In the genomic region with DNA sequence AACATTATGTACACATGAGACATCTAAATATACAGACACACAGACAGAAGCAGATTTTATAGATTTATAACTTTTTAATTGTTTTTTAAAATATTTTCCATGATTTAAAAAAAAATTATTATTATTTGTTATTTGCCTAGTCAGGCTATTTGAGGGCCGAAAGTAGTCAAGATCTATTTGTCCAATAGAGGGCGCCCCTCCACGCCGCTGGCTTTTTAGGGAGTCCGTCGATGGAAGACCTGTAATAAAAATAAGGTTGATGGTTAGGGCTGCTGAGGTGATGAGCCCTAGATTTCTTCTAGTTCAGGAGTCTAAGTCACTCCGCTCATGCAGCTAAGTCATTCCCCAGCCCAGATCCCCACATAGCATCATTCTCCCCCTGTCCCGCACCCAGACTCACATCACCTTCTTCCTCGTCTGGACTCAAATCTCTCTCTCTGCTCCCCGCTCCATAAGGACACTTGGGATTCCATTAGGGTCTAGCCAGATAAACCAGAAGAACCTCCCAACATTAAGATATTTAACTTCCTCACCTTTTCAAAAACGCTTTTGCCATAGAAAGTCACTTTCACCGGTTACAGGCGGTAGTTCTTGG, we compare ENCODE assay signal across 7 cellular contexts. TPM values are rescaled to one million over a fixed set of nuclear protein-coding genes. Genes with fewer than 3 reads are reported as not detected.
A peak's percentile ranks its signal among the peaks of the same experiment; 100 is the strongest.
DNase-seq lines count a peak whose midpoint lies in the region; ATAC-seq and TF ChIP-seq lines count a peak whose summit lies in the region.

No MANE protein-coding gene starts in this region.

- no peaks in the 10 kb centered on the region for H3K79me2 ChIP-seq in parathyroid adenoma

- intact Hi-C loops in esophagus muscularis mucosa (cut with DNase I) = no loop called here

- TF ChIP-seq POLR2A in esophagus muscularis mucosa (IDR thresholded peaks at IDR 0.05; ENCODE audit: low read depth) = no peak

- H3K9ac ChIP-seq in parathyroid adenoma = no peak overlapping the region

- peak; percentile 62 for TF ChIP-seq CTCF in GM12873 (IDR thresholded peaks at IDR 0.05; ENCODE audit: insufficient read depth, low read depth, low read length, missing control alignments)
- TF ChIP-seq CTCF in esophagus muscularis mucosa (IDR thresholded peaks at IDR 0.05) = peak; percentile 35 to 51 (median 40)
- peak; percentile 43 for TF ChIP-seq CTCF in parathyroid adenoma (IDR thresholded peaks at IDR 0.05)

- H3K4me3 ChIP-seq in esophagus muscularis mucosa (no peak overlapping the region), parathyroid adenoma (ENCODE audit: low read depth, low read length) (no peak overlapping the region)

- H3K36me3 Mint-ChIP-seq in activated CD8-positive, alpha-beta memory T cell treated with anti-CD3 and anti-CD28 coated beads, Interleukin-2, amount 10 ng/mL, durations not matched to agents 7 days and 5 days = no peaks in the 10 kb centered on the region

- 46% methylated on average over 13 of the region's 13 CpGs for WGBS in esophagus muscularis mucosa

- no peak overlapping the region for H3K4me3 Mint-ChIP-seq in activated CD8-positive, alpha-beta memory T cell treated with anti-CD3 and anti-CD28 coated beads, Interleukin-2, amount 10 ng/mL, durations not matched to agents 7 days and 5 days

- H3K36me3 ChIP-seq in esophagus muscularis mucosa (no peaks in the 10 kb centered on the region), parathyroid adenoma (ENCODE audit: control insufficient read depth, insufficient read depth, low read length) (no peaks in the 10 kb centered on the region)

- H2AFZ ChIP-seq in parathyroid adenoma = no peak overlapping the region

- no peak for TF ChIP-seq EP300 in esophagus muscularis mucosa (IDR thresholded peaks at IDR 0.05)

- H3K27ac ChIP-seq in esophagus muscularis mucosa (replicated peaks in 1 of 4) (no peak overlapping the region), parathyroid adenoma (no peak overlapping the region)

- DNase-seq in NCI-H460 (ENCODE audit: extremely low read depth, low read depth) (peak; percentile 23), esophagus muscularis mucosa (ENCODE audit: extremely low spot score) (no peak)
- DNase-seq in activated CD8-positive, alpha-beta memory T cell treated with anti-CD3 and anti-CD28 coated beads, Interleukin-2, amount 10 ng/mL, durations not matched to agents 7 days and 5 days = peak; percentile 89

- H3K4me2 ChIP-seq in parathyroid adenoma (ENCODE audit: low read length) = no peak overlapping the region

- H3K4me1 Mint-ChIP-seq in activated CD8-positive, alpha-beta memory T cell treated with anti-CD3 and anti-CD28 coated beads, Interleukin-2, amount 10 ng/mL, durations not matched to agents 7 days and 5 days = peaks cover 56% of the 10 kb centered on the region

- peaks cover 9 to 13% (median 11%) of the 10 kb centered on the region in 4 donors for H3K4me1 ChIP-seq in esophagus muscularis mucosa
- no peaks in the 10 kb centered on the region for H3K4me1 ChIP-seq in parathyroid adenoma

- H3K27me3 ChIP-seq in esophagus muscularis mucosa (peaks cover 0 to 60% (median 0%) of the 10 kb centered on the region in 4 donors), parathyroid adenoma (ENCODE audit: control insufficient read depth, insufficient read depth, low read length) (no peaks in the 10 kb centered on the region)

- CTCF ChIA-PET in activated CD8-positive, alpha-beta memory T cell treated with anti-CD3 and anti-CD28 coated beads, Interleukin-2, amount 10 ng/mL, durations not matched to agents 7 days and 5 days (lab: Charles Lee) = interaction anchor here (0.8 to 16.4 kb wide), 13 partner anchors 9 to 103 kb away, joined by 3 to 497 read pairs (median 5); no protein-coding TSS in a partner anchor

- H3K9me3 Mint-ChIP-seq in activated CD8-positive, alpha-beta memory T cell treated with anti-CD3 and anti-CD28 coated beads, Interleukin-2, amount 10 ng/mL, durations not matched to agents 7 days and 5 days (ENCODE audit: low read depth) = peaks cover 3% of the 10 kb centered on the region

- H3K9me3 ChIP-seq in esophagus muscularis mucosa (peaks cover 0 to 8% (median 2%) of the 10 kb centered on the region in 4 donors), parathyroid adenoma (ENCODE audit: control insufficient read depth, low read length) (no peaks in the 10 kb centered on the region)

- peak overlapping the region; percentile 63 for H3K27ac Mint-ChIP-seq in activated CD8-positive, alpha-beta memory T cell treated with anti-CD3 and anti-CD28 coated beads, Interleukin-2, amount 10 ng/mL, durations not matched to agents 7 days and 5 days

- no peaks in the 10 kb centered on the region for H3K27me3 Mint-ChIP-seq in activated CD8-positive, alpha-beta memory T cell treated with anti-CD3 and anti-CD28 coated beads, Interleukin-2, amount 10 ng/mL, durations not matched to agents 7 days and 5 days

- ATAC-seq in activated CD8-positive, alpha-beta memory T cell treated with anti-CD3 and anti-CD28 coated beads, Interleukin-2, amount 10 ng/mL, durations not matched to agents 7 days and 5 days = no peak
- no peak for ATAC-seq in GM18858 (IDR thresholded peaks at IDR 0.05; ENCODE audit: unreplicated experiment)
- no peak for ATAC-seq in HG02588 (IDR thresholded peaks at IDR 0.05; ENCODE audit: unreplicated experiment)

RNA-seq across cellular contexts. Expression of gene CEACAM21, which starts 33.9 kb away (rescaled TPM):
- not detected in 2 replicates for total RNA-seq in NCI-H460 (2014; rRNA removed; shearing (Covaris generic))
- not detected in 2 replicates for polyA plus RNA-seq in NCI-H460 (2014; cell fraction: nucleus; rRNA removed)
- total RNA-seq in activated CD8-positive, alpha-beta memory T cell treated with anti-CD3 and anti-CD28 coated beads, Interleukin-2, amount 10 ng/mL, durations not matched to agents 7 days and 5 days = 10 to 100 TPM; 54.6 to 57.1 TPM
- total RNA-seq in esophagus muscularis mucosa = 1 to 10 TPM in 1 of 4 donors, under 1 TPM in 1, not detected in 2; 0.83 to 1.8 TPM

Comparison
In these comparisons a context has a peak if more than half of its experiments do, and no peak if none do; other contexts are left out.
1. RNA of gene CEACAM21, which starts 33.9 kb away (total RNA-seq): 54.6 to 57.1 TPM in activated CD8-positive, alpha-beta memory T cell treated with anti-CD3 and anti-CD28 coated beads, Interleukin-2, amount 10 ng/mL, durations not matched to agents 7 days and 5 days; 0.83 to 1.8 TPM in esophagus muscularis mucosa and not detected in NCI-H460; every median in the first group is over 10 times any median in the second.
2. Peak in every context shown above with its lines, with median percentiles within 50 percentile points of each other: CTCF ChIP-seq.